In genomic region chr1:201501812-201502510, GRCh38 we compare ENCODE assay signal across 9 cellular contexts. TPM values are rescaled to one million over a fixed set of nuclear protein-coding genes. Genes with fewer than 3 reads are reported as not detected.
DNase-seq lines count a peak whose midpoint lies in the region; ATAC-seq and TF ChIP-seq lines count a peak whose summit lies in the region.
"Had no signal": no experiment of that assay in that cellular context is flagged by ENCODE, and none has a peak within 500 bp of the region (broad histone marks: within the 10 kb centered on the region; RNA-seq: fewer than 3 reads in every experiment).

No MANE protein-coding gene starts in this region.

- in situ Hi-C loops in IMR-90 (cut with MboI; ENCODE audit: low sequenced_read_pairs) = no loop called here

- H3F3A ChIP-seq in PC-3 (ENCODE audit: low read length, unreplicated experiment) = no peaks in the 10 kb centered on the region

- no peaks in the 10 kb centered on the region for H3K9me3 ChIP-seq in IMR-90 (ENCODE audit: control insufficient read depth, insufficient read depth, low read length)
- no peaks in the 10 kb centered on the region for H3K9me3 ChIP-seq in PC-3 (ENCODE audit: low read length)
- H3K9me3 ChIP-seq in stomach = no peaks in the 10 kb centered on the region

- TF ChIP-seq CTCF in IMR-90 (conservative IDR thresholded peaks at IDR 0.05; ENCODE audit: low read depth, low read length) (no peak), PC-3 (conservative IDR thresholded peaks at IDR 0.05; ENCODE audit: low read depth, low read length) (no peak), stomach (IDR thresholded peaks at IDR 0.05) (no peak)

- CTCF ChIA-PET in IMR-90 (lab: Yijun Ruan, JAX) (interaction anchor here (1.1 to 4.5 kb wide), 4 partner anchors 10 to 54 kb away, joined by 3 to 31 read pairs (median 6); no protein-coding TSS in a partner anchor), PC-3 (lab: Charles Lee) (no interaction called here)

- H4K91ac ChIP-seq in IMR-90 (ENCODE audit: insufficient read depth, low read depth, low read length) = peak overlapping the region; percentile 84

- H3K27me3 ChIP-seq in IMR-90 (ENCODE audit: control insufficient read depth, insufficient read depth, low read length) (no peaks in the 10 kb centered on the region), PC-3 (ENCODE audit: low read length) (no peaks in the 10 kb centered on the region), stomach (no peaks in the 10 kb centered on the region)

- H3K14ac ChIP-seq in IMR-90 (replicated peaks; ENCODE audit: low read depth, low read length) = peak overlapping the region; percentile 96

- H4K8ac ChIP-seq in IMR-90 (ENCODE audit: low read depth in 2 of 2, low read length in 2 of 2) = peak overlapping the region; percentile 48 to 80

- H3K9me2 ChIP-seq in PC-3 (replicated peaks; ENCODE audit: low read length) = no peaks in the 10 kb centered on the region

- dilution Hi-C loops in IMR-90 (cut with HindIII; ENCODE audit: low sequenced_read_pairs, unreplicated experiment) = no loop called here

- POLR2A ChIA-PET in IMR-90 (lab: Charles Lee; ENCODE audit: unreplicated experiment) (interaction anchor here (1.8 to 3.0 kb wide), 2 partner anchors 12 to 40 kb away, joined by 8 read pairs; no protein-coding TSS in a partner anchor), PC-3 (lab: Charles Lee; ENCODE audit: unreplicated experiment) (interaction anchor here (0.5 to 1.7 kb wide), 2 partner anchors 10 to 54 kb away, joined by 5 to 15 read pairs; no protein-coding TSS in a partner anchor)

- H2AFZ ChIP-seq in IMR-90 (replicated peaks; ENCODE audit: low read length, poor library complexity) (no peak overlapping the region), PC-3 (ENCODE audit: low read length) (no peak overlapping the region)

- peak overlapping the region; percentile 90; the same call in 1 of the 2 replicates for H3K23ac ChIP-seq in IMR-90 (ENCODE audit: low read depth, low read length)

- H3K4ac ChIP-seq in IMR-90 (ENCODE audit: low read depth, low read length) = peak overlapping the region; percentile 97

- H3K4me3 ChIP-seq in IMR-90 (ENCODE audit: insufficient read depth, low read depth, low read length) (no peak overlapping the region), PC-3 (ENCODE audit: low read length) (no peak overlapping the region), stomach (peak overlapping the region in 3 of 4 donors; percentile 9 to 77 (median 14))

- TF ChIP-seq RAD21 in IMR-90 (IDR thresholded peaks at IDR 0.05; ENCODE audit: low read length) = no peak

- no TSS peak for BruUV-seq in IMR-90 (replicated peaks; lab: Mats Ljungman, UMichigan)
- BruUV-seq in PC-3 (replicated peaks; lab: Mats Ljungman, UMichigan) = no TSS peak

- TF ChIP-seq POLR2A in IMR-90 (IDR thresholded peaks at IDR 0.05; ENCODE audit: low read depth, low read length) (no peak; the same call in 1 of the 2 replicates), stomach (IDR thresholded peaks at IDR 0.05) (no peak)

- H3K9ac ChIP-seq in IMR-90 (ENCODE audit: low read depth, low read length) = peak overlapping the region; percentile 82
- no peak overlapping the region for H3K9ac ChIP-seq in PC-3 (ENCODE audit: low read length)

- H2BK15ac ChIP-seq in IMR-90 (ENCODE audit: low read depth, low read length) = peak overlapping the region; percentile 62

- peaks cover 47% of the 10 kb centered on the region for H3K9me1 ChIP-seq in IMR-90 (ENCODE audit: insufficient read depth, low read length)

- peak overlapping the region; percentile 58 for H4K5ac ChIP-seq in IMR-90 (ENCODE audit: low read depth, low read length)

- H3K79me1 ChIP-seq in IMR-90 (ENCODE audit: low read depth in 1 of 2, low read length in 2 of 2) = peaks cover 0 to 54% of the 10 kb centered on the region in 2 experiments; a peak in 2 of 4 replicates

- peak overlapping the region; percentile 88 for H2AK5ac ChIP-seq in IMR-90 (ENCODE audit: low read depth, low read length)

- H3K79me2 ChIP-seq in PC-3 (ENCODE audit: low read length) = peaks cover 84% of the 10 kb centered on the region

- intact Hi-C loops in IMR-90 (cut with micrococcal nuclease) (no loop called here), PC-3 (cut with micrococcal nuclease) (no loop called here), stomach (cut with DNase I; ENCODE audit: low total_unique reads) (no loop called here)

- no peak for TF ChIP-seq EP300 in stomach (IDR thresholded peaks at IDR 0.05)

- H2BK120ac ChIP-seq in IMR-90 (ENCODE audit: low read depth, low read length) = peak overlapping the region; percentile 86

- peaks cover 41% of the 10 kb centered on the region for H3K36me3 ChIP-seq in IMR-90 (ENCODE audit: control insufficient read depth, insufficient read depth, low read length)
- H3K36me3 ChIP-seq in PC-3 (ENCODE audit: low read depth, low read length) = no peaks in the 10 kb centered on the region; the same call in 1 of the 2 replicates
- peaks cover 0 to 12% (median 5%) of the 10 kb centered on the region in 4 donors for H3K36me3 ChIP-seq in stomach

- peak overlapping the region; percentile 73 for H2BK20ac ChIP-seq in IMR-90 (ENCODE audit: low read depth, low read length)

- WGBS in IMR-90 (ENCODE audit: extremely low coverage in 2 of 2, insufficient read length in 1 of 2), 2 experiments = no CpG with 5 or more reads among the region's 10 CpGs
- WGBS in stomach, 5 donors = 56 to 73% (median 66%) methylated on average over 9 to 10 of the region's 10 CpGs

- H3K27ac ChIP-seq in IMR-90 (ENCODE audit: insufficient read depth, low read length) (peak overlapping the region; percentile 94), PC-3 (ENCODE audit: low read length) (peak overlapping the region; percentile 89; the same call in 1 of the 2 replicates), stomach (peak overlapping the region; percentile 5 to 96 (median 95))

- H3K4me2 ChIP-seq in IMR-90 (ENCODE audit: low read depth, low read length) = peak overlapping the region; percentile 19
- H3K4me2 ChIP-seq in PC-3 (ENCODE audit: low read length) = peak overlapping the region; percentile 95; the same call in 1 of the 2 replicates

- DNase-seq in IMR-90 (no peak), PC-3 (no peak), kidney tubule cell (ENCODE audit: low spot score) (peak; percentile 16), stomach (no peak), cerebellar nuclear complex (lab: John Stamatoyannopoulos, UW) (no peak), cortex of kidney (lab: John Stamatoyannopoulos, UW) (no peak)
- DNase-seq in activated CD4-positive, CD25-positive, alpha-beta regulatory T cell (lab: John Stamatoyannopoulos, UW) = no peak
- DNase-seq in activated CD4-positive, alpha-beta T cell treated with anti-CD3 and anti-CD28 coated beads, Interleukin-2, amount 50 U/mL, for 48 hours = no peak
- DNase-seq: NK-92 treated with Interleukin-12 subunit alpha and Interleukin-12 subunit beta, amount 100 ng/mL, for 24 hours had no signal

- no peak for ATAC-seq in IMR-90 (ENCODE audit: low read depth)
- ATAC-seq in PC-3 = no peak

- H3K56ac ChIP-seq in IMR-90 (ENCODE audit: extremely low read depth, insufficient read depth, low read length) = peak overlapping the region; percentile 16; the same call in 1 of the 2 replicates

- H3K4me1 ChIP-seq in IMR-90 (ENCODE audit: control insufficient read depth, insufficient read depth, low read length) (peaks cover 42% of the 10 kb centered on the region), PC-3 (ENCODE audit: insufficient read depth, low read length) (peaks cover 43% of the 10 kb centered on the region), stomach (peaks cover 61 to 95% (median 79%) of the 10 kb centered on the region in 4 donors)

- H2AK9ac ChIP-seq in IMR-90 (replicated peaks; ENCODE audit: low read depth, low read length, poor library complexity) = peak overlapping the region; percentile 6

- H4K20me1 ChIP-seq in IMR-90 (ENCODE audit: insufficient read depth, low read length) (peaks cover 64% of the 10 kb centered on the region), PC-3 (ENCODE audit: low read length) (peaks cover 9% of the 10 kb centered on the region; the same call in 1 of the 2 replicates)

- peak overlapping the region; percentile 86 for H3K18ac ChIP-seq in IMR-90 (ENCODE audit: low read depth, low read length)

- peak overlapping the region; percentile 83 for H2BK5ac ChIP-seq in IMR-90 (ENCODE audit: low read depth, low read length, poor library complexity, severe bottlenecking)

TF ChIP-seq in IMR-90, 13 proteins besides CTCF, POLR2A, EP300 and RAD21 (continues in another document):
- TF ChIP-seq ELK1 (IDR thresholded peaks at IDR 0.05; ENCODE audit: borderline replicate concordance, low read depth, low read length) (no peak), MXI1 (IDR thresholded peaks at IDR 0.05; ENCODE audit: borderline replicate concordance, low read depth, low read length) (no peak), RCOR1 (IDR thresholded peaks at IDR 0.05; ENCODE audit: insufficient replicate concordance, low read length) (no peak)

RNA-seq across cellular contexts. Expression of gene CSRP1, which starts 5.0 kb away (rescaled TPM):
- total RNA-seq in IMR-90 (2012; rRNA removed) = 1,498 and 1,861 TPM in 2 replicates
- polyA plus RNA-seq in IMR-90 (2012; rRNA removed) = 948 and 1,037 TPM in 2 replicates
- polyA plus RNA-seq in IMR-90 (2012; cell fraction: cytosol; rRNA removed) = 955 and 1,043 TPM in 2 replicates
- 737 and 1,227 TPM in 2 replicates for polyA plus RNA-seq in IMR-90 (2012; cell fraction: nucleus; rRNA removed; ENCODE audit: low replicate concordance)
- 147 and 189 TPM in 2 replicates for total RNA-seq in PC-3 (2014; rRNA removed)
- total RNA-seq in stomach = 1,000 to 10,000 TPM in 2 of 5 donors, 100 to 1,000 TPM in 3; 304 to 2,162 (median 853) TPM
- 100 to 1,000 TPM; 220 to 641 (median 274) TPM for polyA plus RNA-seq in stomach

RNA-seq across cellular contexts. Expression of gene PHLDA3, which starts 33.0 kb away (rescaled TPM):
- 41.6 and 44.2 TPM in 2 replicates for total RNA-seq in IMR-90 (2012; rRNA removed)
- polyA plus RNA-seq in IMR-90 (2012; rRNA removed) = 102 and 122 TPM in 2 replicates
- polyA plus RNA-seq in IMR-90 (2012; cell fraction: cytosol; rRNA removed) = 50.7 and 178 TPM in 2 replicates
- polyA plus RNA-seq in IMR-90 (2012; cell fraction: nucleus; rRNA removed; ENCODE audit: low replicate concordance) = 49.6 and 125 TPM in 2 replicates
- 216 and 349 TPM in 2 replicates for total RNA-seq in PC-3 (2014; rRNA removed)
- total RNA-seq in stomach = 10 to 100 TPM in 4 of 5 donors, 1 to 10 TPM in 1; 4.0 to 66.5 (median 12.7) TPM
- 10 to 100 TPM; 21.5 to 45.4 (median 29.9) TPM for polyA plus RNA-seq in stomach

RNA-seq across cellular contexts. Expression of gene NAV1, which starts 37.0 kb away (rescaled TPM):
- 14.0 and 14.4 TPM in 2 replicates for total RNA-seq in IMR-90 (2012; rRNA removed)
- polyA plus RNA-seq in IMR-90 (2012; rRNA removed) = 23.1 and 23.6 TPM in 2 replicates
- polyA plus RNA-seq in IMR-90 (2012; cell fraction: cytosol; rRNA removed) = 11.8 and 15.2 TPM in 2 replicates
- 31.9 and 47.5 TPM in 2 replicates for polyA plus RNA-seq in IMR-90 (2012; cell fraction: nucleus; rRNA removed; ENCODE audit: low replicate concordance)
- 2.6 and 6.5 TPM in 2 replicates for total RNA-seq in PC-3 (2014; rRNA removed)
- total RNA-seq in stomach = 10 to 100 TPM in 4 of 5 donors, 1 to 10 TPM in 1; 8.2 to 33.0 (median 17.3) TPM
- 1 to 10 TPM; 3.0 to 4.7 (median 4.7) TPM for polyA plus RNA-seq in stomach

Comparison
In these comparisons a context has a peak if more than half of its experiments do, and no peak if none do; other contexts are left out.
1. H3K4me3 ChIP-seq: peak in stomach (3 of 4); none in IMR-90 (single experiment) and PC-3 (single experiment).
2. Peak in every context shown above with its lines, with median percentiles within 50 percentile points of each other: H3K27ac ChIP-seq.